In the genomic region with DNA sequence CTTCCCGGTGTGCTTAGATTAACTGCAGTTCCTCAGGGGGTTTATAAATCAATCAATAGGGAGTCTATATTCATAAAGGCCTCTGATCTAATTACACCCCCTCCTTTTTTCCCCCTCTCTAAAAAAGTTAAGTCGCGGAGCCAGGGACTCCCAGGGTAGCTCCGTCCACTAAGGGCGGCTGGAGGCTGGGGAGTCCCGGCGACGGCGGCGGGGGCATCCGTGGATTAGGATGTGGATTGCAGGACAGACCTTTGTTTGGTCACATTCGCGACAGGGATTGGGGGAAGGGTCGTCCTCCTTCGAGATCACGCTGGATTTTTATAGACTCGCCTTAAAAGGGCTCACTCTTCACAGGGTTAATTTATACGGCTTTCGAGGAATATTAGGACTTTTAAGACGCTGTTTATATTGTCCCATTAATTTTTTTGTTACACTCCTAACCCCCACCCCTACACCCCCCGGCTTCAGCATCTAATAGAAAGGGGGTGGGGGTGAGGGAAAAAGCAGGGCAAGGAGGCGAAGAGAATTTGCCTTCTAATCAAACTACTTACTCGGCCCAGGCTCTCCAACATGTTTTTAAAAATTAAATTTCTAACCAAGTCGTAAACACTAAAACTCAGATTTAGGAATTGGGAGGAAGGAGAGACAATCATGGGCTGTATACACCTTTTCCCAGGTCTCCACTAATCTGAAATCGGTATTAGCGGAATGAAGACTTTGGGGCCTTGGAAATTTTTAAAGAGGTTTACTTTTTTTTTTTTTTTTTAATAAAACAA, we compare ENCODE assay signal across 1 cellular context.
TF ChIP-seq lines count a peak whose summit lies in the region.

No MANE protein-coding gene starts in this region.

TF ChIP-seq in GM23338, 12 proteins besides CTCF, POLR2A, EP300 and RAD21 (continued from another document):
- TF ChIP-seq, protein P1, sequence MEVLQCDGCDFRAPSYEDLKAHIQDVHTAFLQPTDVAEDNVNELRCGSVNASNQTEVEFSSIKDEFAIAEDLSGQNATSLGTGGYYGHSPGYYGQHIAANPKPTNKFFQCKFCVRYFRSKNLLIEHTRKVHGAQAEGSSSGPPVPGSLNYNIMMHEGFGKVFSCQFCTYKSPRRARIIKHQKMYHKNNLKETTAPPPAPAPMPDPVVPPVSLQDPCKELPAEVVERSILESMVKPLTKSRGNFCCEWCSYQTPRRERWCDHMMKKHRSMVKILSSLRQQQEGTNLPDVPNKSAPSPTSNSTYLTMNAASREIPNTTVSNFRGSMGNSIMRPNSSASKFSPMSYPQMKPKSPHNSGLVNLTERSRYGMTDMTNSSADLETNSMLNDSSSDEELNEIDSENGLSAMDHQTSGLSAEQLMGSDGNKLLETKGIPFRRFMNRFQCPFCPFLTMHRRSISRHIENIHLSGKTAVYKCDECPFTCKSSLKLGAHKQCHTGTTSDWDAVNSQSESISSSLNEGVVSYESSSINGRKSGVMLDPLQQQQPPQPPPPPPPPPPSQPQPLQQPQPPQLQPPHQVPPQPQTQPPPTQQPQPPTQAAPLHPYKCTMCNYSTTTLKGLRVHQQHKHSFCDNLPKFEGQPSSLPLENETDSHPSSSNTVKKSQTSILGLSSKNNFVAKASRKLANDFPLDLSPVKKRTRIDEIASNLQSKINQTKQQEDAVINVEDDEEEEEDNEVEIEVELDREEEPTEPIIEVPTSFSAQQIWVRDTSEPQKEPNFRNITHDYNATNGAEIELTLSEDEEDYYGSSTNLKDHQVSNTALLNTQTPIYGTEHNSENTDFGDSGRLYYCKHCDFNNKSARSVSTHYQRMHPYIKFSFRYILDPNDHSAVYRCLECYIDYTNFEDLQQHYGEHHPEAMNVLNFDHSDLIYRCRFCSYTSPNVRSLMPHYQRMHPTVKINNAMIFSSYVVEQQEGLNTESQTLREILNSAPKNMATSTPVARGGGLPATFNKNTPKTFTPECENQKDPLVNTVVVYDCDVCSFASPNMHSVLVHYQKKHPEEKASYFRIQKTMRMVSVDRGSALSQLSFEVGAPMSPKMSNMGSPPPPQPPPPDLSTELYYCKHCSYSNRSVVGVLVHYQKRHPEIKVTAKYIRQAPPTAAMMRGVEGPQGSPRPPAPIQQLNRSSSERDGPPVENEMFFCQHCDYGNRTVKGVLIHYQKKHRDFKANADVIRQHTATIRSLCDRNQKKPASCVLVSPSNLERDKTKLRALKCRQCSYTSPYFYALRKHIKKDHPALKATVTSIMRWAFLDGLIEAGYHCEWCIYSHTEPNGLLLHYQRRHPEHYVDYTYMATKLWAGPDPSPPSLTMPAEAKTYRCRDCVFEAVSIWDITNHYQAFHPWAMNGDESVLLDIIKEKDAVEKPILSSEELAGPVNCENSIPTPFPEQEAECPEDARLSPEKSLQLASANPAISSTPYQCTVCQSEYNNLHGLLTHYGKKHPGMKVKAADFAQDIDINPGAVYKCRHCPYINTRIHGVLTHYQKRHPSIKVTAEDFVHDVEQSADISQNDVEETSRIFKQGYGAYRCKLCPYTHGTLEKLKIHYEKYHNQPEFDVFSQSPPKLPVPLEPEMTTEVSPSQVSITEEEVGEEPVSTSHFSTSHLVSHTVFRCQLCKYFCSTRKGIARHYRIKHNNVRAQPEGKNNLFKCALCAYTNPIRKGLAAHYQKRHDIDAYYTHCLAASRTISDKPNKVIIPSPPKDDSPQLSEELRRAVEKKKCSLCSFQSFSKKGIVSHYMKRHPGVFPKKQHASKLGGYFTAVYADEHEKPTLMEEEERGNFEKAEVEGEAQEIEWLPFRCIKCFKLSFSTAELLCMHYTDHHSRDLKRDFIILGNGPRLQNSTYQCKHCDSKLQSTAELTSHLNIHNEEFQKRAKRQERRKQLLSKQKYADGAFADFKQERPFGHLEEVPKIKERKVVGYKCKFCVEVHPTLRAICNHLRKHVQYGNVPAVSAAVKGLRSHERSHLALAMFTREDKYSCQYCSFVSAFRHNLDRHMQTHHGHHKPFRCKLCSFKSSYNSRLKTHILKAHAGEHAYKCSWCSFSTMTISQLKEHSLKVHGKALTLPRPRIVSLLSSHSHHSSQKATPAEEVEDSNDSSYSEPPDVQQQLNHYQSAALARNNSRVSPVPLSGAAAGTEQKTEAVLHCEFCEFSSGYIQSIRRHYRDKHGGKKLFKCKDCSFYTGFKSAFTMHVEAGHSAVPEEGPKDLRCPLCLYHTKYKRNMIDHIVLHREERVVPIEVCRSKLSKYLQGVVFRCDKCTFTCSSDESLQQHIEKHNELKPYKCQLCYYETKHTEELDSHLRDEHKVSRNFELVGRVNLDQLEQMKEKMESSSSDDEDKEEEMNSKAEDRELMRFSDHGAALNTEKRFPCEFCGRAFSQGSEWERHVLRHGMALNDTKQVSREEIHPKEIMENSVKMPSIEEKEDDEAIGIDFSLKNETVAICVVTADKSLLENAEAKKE (CRISPR knock-in tag; IDR thresholded peaks at IDR 0.05), result no peak
- TF ChIP-seq, protein P2, sequence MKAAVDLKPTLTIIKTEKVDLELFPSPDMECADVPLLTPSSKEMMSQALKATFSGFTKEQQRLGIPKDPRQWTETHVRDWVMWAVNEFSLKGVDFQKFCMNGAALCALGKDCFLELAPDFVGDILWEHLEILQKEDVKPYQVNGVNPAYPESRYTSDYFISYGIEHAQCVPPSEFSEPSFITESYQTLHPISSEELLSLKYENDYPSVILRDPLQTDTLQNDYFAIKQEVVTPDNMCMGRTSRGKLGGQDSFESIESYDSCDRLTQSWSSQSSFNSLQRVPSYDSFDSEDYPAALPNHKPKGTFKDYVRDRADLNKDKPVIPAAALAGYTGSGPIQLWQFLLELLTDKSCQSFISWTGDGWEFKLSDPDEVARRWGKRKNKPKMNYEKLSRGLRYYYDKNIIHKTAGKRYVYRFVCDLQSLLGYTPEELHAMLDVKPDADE (IDR thresholded peaks at IDR 0.05), result peak; percentile 51; the same call in 1 of the 2 replicates
- TF ChIP-seq ZNF331 (CRISPR knock-in tag; IDR thresholded peaks at IDR 0.05; ENCODE audit: low read depth) (no peak), EZH2 (IDR thresholded peaks at IDR 0.05; ENCODE audit: low read depth, unreplicated experiment) (peak; percentile 67), JUNB (IDR thresholded peaks at IDR 0.05; ENCODE audit: unreplicated experiment) (no peak), EZH2phosphoT487 (IDR thresholded peaks at IDR 0.05; ENCODE audit: unreplicated experiment) (no peak)
- TF ChIP-seq, protein P3, sequence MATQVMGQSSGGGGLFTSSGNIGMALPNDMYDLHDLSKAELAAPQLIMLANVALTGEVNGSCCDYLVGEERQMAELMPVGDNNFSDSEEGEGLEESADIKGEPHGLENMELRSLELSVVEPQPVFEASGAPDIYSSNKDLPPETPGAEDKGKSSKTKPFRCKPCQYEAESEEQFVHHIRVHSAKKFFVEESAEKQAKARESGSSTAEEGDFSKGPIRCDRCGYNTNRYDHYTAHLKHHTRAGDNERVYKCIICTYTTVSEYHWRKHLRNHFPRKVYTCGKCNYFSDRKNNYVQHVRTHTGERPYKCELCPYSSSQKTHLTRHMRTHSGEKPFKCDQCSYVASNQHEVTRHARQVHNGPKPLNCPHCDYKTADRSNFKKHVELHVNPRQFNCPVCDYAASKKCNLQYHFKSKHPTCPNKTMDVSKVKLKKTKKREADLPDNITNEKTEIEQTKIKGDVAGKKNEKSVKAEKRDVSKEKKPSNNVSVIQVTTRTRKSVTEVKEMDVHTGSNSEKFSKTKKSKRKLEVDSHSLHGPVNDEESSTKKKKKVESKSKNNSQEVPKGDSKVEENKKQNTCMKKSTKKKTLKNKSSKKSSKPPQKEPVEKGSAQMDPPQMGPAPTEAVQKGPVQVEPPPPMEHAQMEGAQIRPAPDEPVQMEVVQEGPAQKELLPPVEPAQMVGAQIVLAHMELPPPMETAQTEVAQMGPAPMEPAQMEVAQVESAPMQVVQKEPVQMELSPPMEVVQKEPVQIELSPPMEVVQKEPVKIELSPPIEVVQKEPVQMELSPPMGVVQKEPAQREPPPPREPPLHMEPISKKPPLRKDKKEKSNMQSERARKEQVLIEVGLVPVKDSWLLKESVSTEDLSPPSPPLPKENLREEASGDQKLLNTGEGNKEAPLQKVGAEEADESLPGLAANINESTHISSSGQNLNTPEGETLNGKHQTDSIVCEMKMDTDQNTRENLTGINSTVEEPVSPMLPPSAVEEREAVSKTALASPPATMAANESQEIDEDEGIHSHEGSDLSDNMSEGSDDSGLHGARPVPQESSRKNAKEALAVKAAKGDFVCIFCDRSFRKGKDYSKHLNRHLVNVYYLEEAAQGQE (IDR thresholded peaks at IDR 0.05; ENCODE audit: unreplicated experiment), result no peak
